ENCODE assay signal across 25 cellular contexts in genomic region chr1:201419241-201419640, GRCh38. TPM values are rescaled to one million over a fixed set of nuclear protein-coding genes. Genes with fewer than 3 reads are reported as not detected.
"Had no signal": no experiment of that assay in that cellular context is flagged by ENCODE, and none has a peak within 500 bp of the region (broad histone marks: within the 10 kb centered on the region; RNA-seq: fewer than 3 reads in every experiment).

No MANE protein-coding gene starts in this region.

- H3K27ac ChIP-seq: breast epithelium, epithelial cell of prostate, skin epidermis, stomach, suprapubic skin, tibial nerve, VCaP had no signal

- H3K27me3 ChIP-seq: breast epithelium, heart right ventricle, suprapubic skin, tibial nerve had no signal

- ATAC-seq: activated CD4-positive, CD25-positive, alpha-beta regulatory T cell treated with anti-CD3 and anti-CD28 coated beads, Interleukin-2, amount 50 U/mL, for 24 hours; activated CD8-positive, alpha-beta T cell treated with anti-CD3 and anti-CD28 coated beads, Interleukin-2, amount 10 ng/mL, durations not matched to agents 7 days and 5 days; activated naive CD4-positive, alpha-beta T cell treated with anti-CD3 and anti-CD28 coated beads, Interleukin-2, amount 50 U/mL, for 72 hours; natural killer cell treated with Interleukin-12 subunit alpha and Interleukin-12 subunit beta and Interleukin-15 and Interleukin-18, amount 100 ng/mL, for 72 hours; stimulated activated memory B cell treated with anti-CD40 and anti-IgM and Interleukin-4, amounts not matched to agents 10 μg/mL and 1 μg/mL and 100 μg/mL, for 72 hours; T-cell had no signal

- DNase-seq: activated CD4-positive, alpha-beta T cell treated with anti-CD3 and anti-CD28 coated beads, Interleukin-2, amount 10 ng/mL, durations not matched to agents 7 days and 5 days; activated CD8-positive, alpha-beta T cell treated with anti-CD3 and anti-CD28 coated beads, Interleukin-2, amount 10 ng/mL, durations not matched to agents 7 days and 5 days; cortex of kidney; heart right ventricle; kidney; midbrain; occipital lobe; retina; stimulated activated CD4-positive, alpha-beta T cell treated with anti-CD3 and anti-CD28 coated beads, Interleukin-2, amount 100 ng/mL, for 24 hours; stomach; T-cell had no signal

- H3K9me3 Mint-ChIP-seq: activated CD4-positive, alpha-beta T cell treated with anti-CD3 and anti-CD28 coated beads, Interleukin-2, amount 10 ng/mL, durations not matched to agents 7 days and 5 days; activated naive CD4-positive, alpha-beta T cell treated with anti-CD3 and anti-CD28 coated beads, Interleukin-2, amount 50 U/mL, for 72 hours; natural killer cell treated with Interleukin-12 subunit alpha and Interleukin-12 subunit beta and Interleukin-15 and Interleukin-18, amount 100 ng/mL, for 72 hours; stimulated activated memory B cell treated with anti-CD40 and anti-IgM and Interleukin-4, amounts not matched to agents 10 μg/mL and 1 μg/mL and 100 μg/mL, for 72 hours; T-cell; T-helper 2 cell treated with Interferon-gamma antibody and Interleukin-4, amounts not matched to agents 5 μg/mL and 100 μg/mL, for 36 hours had no signal

- H3K4me3 ChIP-seq: breast epithelium, heart right ventricle, skin epidermis, stomach, suprapubic skin, tibial nerve had no signal

- H3K4me1 Mint-ChIP-seq: activated CD4-positive, alpha-beta T cell treated with anti-CD3 and anti-CD28 coated beads, Interleukin-2, amount 10 ng/mL, durations not matched to agents 7 days and 5 days; stimulated activated memory B cell treated with anti-CD40 and anti-IgM and Interleukin-4, amounts not matched to agents 10 μg/mL and 1 μg/mL and 100 μg/mL, for 72 hours; T-cell had no signal

- H3K36me3 Mint-ChIP-seq: activated naive CD4-positive, alpha-beta T cell treated with anti-CD3 and anti-CD28 coated beads, Interleukin-2, amount 50 U/mL, for 72 hours; natural killer cell treated with Interleukin-12 subunit alpha and Interleukin-12 subunit beta and Interleukin-15 and Interleukin-18, amount 100 ng/mL, for 72 hours; stimulated activated memory B cell treated with anti-CD40 and anti-IgM and Interleukin-4, amounts not matched to agents 10 μg/mL and 1 μg/mL and 100 μg/mL, for 72 hours; T-cell had no signal

- H3K4me1 ChIP-seq: breast epithelium, stomach, suprapubic skin, tibial nerve had no signal

- H3K4me3 Mint-ChIP-seq: activated CD4-positive, alpha-beta T cell treated with anti-CD3 and anti-CD28 coated beads, Interleukin-2, amount 10 ng/mL, durations not matched to agents 7 days and 5 days; activated CD8-positive, alpha-beta T cell treated with anti-CD3 and anti-CD28 coated beads, Interleukin-2, amount 10 ng/mL, durations not matched to agents 7 days and 5 days; natural killer cell treated with Interleukin-12 subunit alpha and Interleukin-12 subunit beta and Interleukin-15 and Interleukin-18, amount 100 ng/mL, for 72 hours; stimulated activated memory B cell treated with anti-CD40 and anti-IgM and Interleukin-4, amounts not matched to agents 10 μg/mL and 1 μg/mL and 100 μg/mL, for 72 hours; T-cell; T-helper 2 cell treated with Interferon-gamma antibody and Interleukin-4, amounts not matched to agents 5 μg/mL and 100 μg/mL, for 36 hours had no signal

- H3K9me3 ChIP-seq: stomach, suprapubic skin had no signal

- H3K36me3 ChIP-seq: breast epithelium, heart right ventricle, stomach, suprapubic skin, tibial nerve had no signal

RNA-seq across cellular contexts. Expression of gene TNNI1, which starts 2.3 kb away (rescaled TPM):
- total RNA-seq: activated CD4-positive, alpha-beta T cell treated with anti-CD3 and anti-CD28 coated beads, Interleukin-2, amount 10 ng/mL, durations not matched to agents 7 days and 5 days; activated CD8-positive, alpha-beta T cell treated with anti-CD3 and anti-CD28 coated beads, Interleukin-2, amount 10 ng/mL, durations not matched to agents 7 days and 5 days; activated naive CD4-positive, alpha-beta T cell treated with anti-CD3 and anti-CD28 coated beads, Interleukin-2, amount 50 U/mL, for 72 hours; kidney; lung microvascular endothelial cell; natural killer cell treated with Interleukin-12 subunit alpha and Interleukin-12 subunit beta and Interleukin-15 and Interleukin-18, amount 100 ng/mL, for 72 hours; occipital lobe; stomach; T-cell had no signal
- polyA plus RNA-seq: urinary bladder had no signal

RNA-seq across cellular contexts. Expression of gene LAD1, which starts 20.1 kb away (rescaled TPM):
- total RNA-seq: activated CD4-positive, alpha-beta T cell treated with anti-CD3 and anti-CD28 coated beads, Interleukin-2, amount 10 ng/mL, durations not matched to agents 7 days and 5 days; activated CD8-positive, alpha-beta T cell treated with anti-CD3 and anti-CD28 coated beads, Interleukin-2, amount 10 ng/mL, durations not matched to agents 7 days and 5 days; activated naive CD4-positive, alpha-beta T cell treated with anti-CD3 and anti-CD28 coated beads, Interleukin-2, amount 50 U/mL, for 72 hours; fibroblast of villous mesenchyme; lung microvascular endothelial cell; natural killer cell treated with Interleukin-12 subunit alpha and Interleukin-12 subunit beta and Interleukin-15 and Interleukin-18, amount 100 ng/mL, for 72 hours; occipital lobe; tibial nerve had no signal

RNA-seq across cellular contexts. Expression of gene TNNT2, which starts 41.8 kb away (rescaled TPM):
- total RNA-seq: activated CD4-positive, alpha-beta T cell treated with anti-CD3 and anti-CD28 coated beads, Interleukin-2, amount 10 ng/mL, durations not matched to agents 7 days and 5 days; activated CD8-positive, alpha-beta T cell treated with anti-CD3 and anti-CD28 coated beads, Interleukin-2, amount 10 ng/mL, durations not matched to agents 7 days and 5 days; activated naive CD4-positive, alpha-beta T cell treated with anti-CD3 and anti-CD28 coated beads, Interleukin-2, amount 50 U/mL, for 72 hours; lung microvascular endothelial cell; natural killer cell treated with Interleukin-12 subunit alpha and Interleukin-12 subunit beta and Interleukin-15 and Interleukin-18, amount 100 ng/mL, for 72 hours; occipital lobe; T-cell had no signal
